18 cellular contexts compared by ENCODE assay signal in genomic region chr10:28249512-28249911, GRCh38.
"Had no signal": no experiment of that assay in that cellular context is flagged by ENCODE, and none has a peak within 500 bp of the region (broad histone marks: within the 10 kb centered on the region; RNA-seq: fewer than 3 reads in every experiment).

No MANE protein-coding gene starts in this region.

- H3K9me3 ChIP-seq: right atrium auricular region, sigmoid colon, stomach, upper lobe of left lung, uterus had no signal

- H3K36me3 ChIP-seq: heart left ventricle, right atrium auricular region, sigmoid colon, stomach, upper lobe of left lung, uterus had no signal

- H3K4me3 ChIP-seq: dorsolateral prefrontal cortex, heart left ventricle, right atrium auricular region, sigmoid colon, skin epidermis, stomach, upper lobe of left lung, uterus had no signal

- H3K27me3 ChIP-seq: heart left ventricle, right atrium auricular region, sigmoid colon, stomach, upper lobe of left lung, uterus had no signal

- H3K27ac ChIP-seq: dorsolateral prefrontal cortex, heart left ventricle, right atrium auricular region, sigmoid colon, stomach, upper lobe of left lung, uterus had no signal

- H3K4me1 ChIP-seq: uterus had no signal

- H3K27ac Mint-ChIP-seq: nephron progenitor cell had no signal

- ATAC-seq: heart left ventricle; naive thymus-derived CD4-positive, alpha-beta T cell had no signal

- H3K4me3 Mint-ChIP-seq: naive thymus-derived CD4-positive, alpha-beta T cell; nephron progenitor cell had no signal

- DNase-seq: cortex of kidney; dorsolateral prefrontal cortex; effector CD8-positive, alpha-beta T cell; foreskin melanocyte; heart left ventricle; hippocampal formation; kidney glomerular epithelial cell; mesendoderm; naive thymus-derived CD4-positive, alpha-beta T cell; nephron progenitor cell; sigmoid colon; stimulated activated naive CD4-positive, alpha-beta T cell; stomach; substantia nigra; upper lobe of left lung; uterus had no signal
